ENCODE assay signal across 22 cellular contexts in the genomic region with DNA sequence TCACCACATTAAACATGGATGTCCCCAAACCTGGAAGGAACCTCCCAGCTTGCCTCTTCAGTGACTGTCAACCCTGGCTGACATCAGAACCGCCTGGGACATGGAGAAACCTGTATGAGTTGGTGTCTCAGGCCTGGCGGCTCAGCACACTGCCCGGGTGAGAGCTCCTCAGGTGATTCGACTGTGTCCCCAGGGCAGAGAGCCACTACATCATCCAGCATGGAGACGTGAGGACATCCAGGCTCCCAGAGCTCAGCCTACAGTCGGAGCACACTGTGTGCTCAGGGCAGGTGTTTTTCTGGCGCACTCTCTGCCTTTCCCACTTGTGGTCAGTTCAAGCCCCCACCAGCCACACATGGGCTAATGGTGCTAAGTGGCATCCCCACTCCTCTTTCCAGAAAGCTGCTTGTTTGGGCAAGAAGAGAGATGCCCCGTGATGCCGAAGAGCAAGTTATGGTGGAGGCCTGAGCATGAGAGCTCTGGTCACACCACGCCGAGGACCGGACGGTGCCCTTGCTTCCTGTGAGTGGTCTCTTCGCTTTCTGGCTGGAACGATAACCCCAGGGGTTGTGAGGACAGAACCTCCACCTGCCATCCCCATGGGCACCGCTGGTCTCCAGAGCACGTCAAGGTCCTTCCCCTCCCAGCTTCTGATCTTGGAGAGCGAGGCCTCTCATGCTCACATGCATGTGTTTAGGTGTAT. TPM values are rescaled to one million over a fixed set of nuclear protein-coding genes. Genes with fewer than 3 reads are reported as not detected.
DNase-seq lines count a peak whose midpoint lies in the region; ATAC-seq and TF ChIP-seq lines count a peak whose summit lies in the region.
"Had no signal": no experiment of that assay in that cellular context is flagged by ENCODE, and none has a peak within 500 bp of the region (broad histone marks: within the 10 kb centered on the region; RNA-seq: fewer than 3 reads in every experiment).

No MANE protein-coding gene starts in this region.

- H3K4me2 ChIP-seq in smooth muscle cell: no peak overlapping the region

- no peak overlapping the region for H3K9ac ChIP-seq in smooth muscle cell (ENCODE audit: low read depth)

- H3K36me3 ChIP-seq in stomach (peaks cover 5 to 76% (median 65%) of the 10 kb centered on the region in 4 donors), smooth muscle cell (ENCODE audit: low read depth) (no peaks in the 10 kb centered on the region)

- WGBS in stomach, 5 donors: 89 to 94% (median 92%) methylated on average over 17 to 18 of the region's 18 CpGs
- 89% methylated on average over 18 of the region's 18 CpGs for WGBS in smooth muscle cell (ENCODE audit: low lambda C conversion rate)

- TF ChIP-seq POLR2A in stomach (IDR thresholded peaks at IDR 0.05): no peak

- no peaks in the 10 kb centered on the region for H3K27me3 ChIP-seq in stomach
- H3K27me3 ChIP-seq in smooth muscle cell (ENCODE audit: low read depth): no peaks in the 10 kb centered on the region
- H3K27me3 ChIP-seq: foreskin keratinocyte had no signal

- POLR2A ChIA-PET in activated naive CD8-positive, alpha-beta T cell treated with anti-CD3 and anti-CD28 coated beads, Interleukin-2, amount 10 ng/mL, durations not matched to agents 7 days and 5 days (lab: Charles Lee): no interaction called here
- POLR2A ChIA-PET in WTC11 (lab: Charles Lee): no interaction called here

- H3K27me3 Mint-ChIP-seq in activated naive CD8-positive, alpha-beta T cell treated with anti-CD3 and anti-CD28 coated beads, Interleukin-2, amount 10 ng/mL, durations not matched to agents 7 days and 5 days: peaks cover 2% of the 10 kb centered on the region
- no peaks in the 10 kb centered on the region for H3K27me3 Mint-ChIP-seq in activated naive CD8-positive, alpha-beta T cell treated with anti-CD3 and anti-CD28 coated beads for 36 hours
- no peaks in the 10 kb centered on the region for H3K27me3 Mint-ChIP-seq in WTC11 (ENCODE audit: low read depth)
- H3K27me3 Mint-ChIP-seq: activated CD4-positive, alpha-beta T cell treated with anti-CD3 and anti-CD28 coated beads, Interleukin-2, amount 10 ng/mL, durations not matched to agents 7 days and 5 days had no signal

- no peak overlapping the region for H3K4me3 ChIP-seq in stomach
- no peak overlapping the region for H3K4me3 ChIP-seq in smooth muscle cell

- no peaks in the 10 kb centered on the region for H3F3A ChIP-seq in smooth muscle cell (ENCODE audit: low read depth)

- H3K4me1 ChIP-seq in stomach (peaks cover 3 to 26% (median 17%) of the 10 kb centered on the region in 4 donors), smooth muscle cell (ENCODE audit: low read depth) (no peaks in the 10 kb centered on the region)
- H3K4me1 ChIP-seq: foreskin keratinocyte had no signal

- no peak overlapping the region for H2AFZ ChIP-seq in smooth muscle cell (ENCODE audit: low read depth)

- no peak overlapping the region for H3K27ac Mint-ChIP-seq in activated naive CD8-positive, alpha-beta T cell treated with anti-CD3 and anti-CD28 coated beads, Interleukin-2, amount 10 ng/mL, durations not matched to agents 7 days and 5 days
- no peak overlapping the region for H3K27ac Mint-ChIP-seq in activated naive CD8-positive, alpha-beta T cell treated with anti-CD3 and anti-CD28 coated beads for 36 hours
- H3K27ac Mint-ChIP-seq in WTC11: peak overlapping the region; percentile 74
- H3K27ac Mint-ChIP-seq: activated CD4-positive, alpha-beta T cell treated with anti-CD3 and anti-CD28 coated beads, Interleukin-2, amount 10 ng/mL, durations not matched to agents 7 days and 5 days; T-helper 1 cell treated with Interleukin-12 subunit alpha and Interleukin-12 subunit beta and Interleukin-4 antibody, amounts not matched to agents 30 μg/mL and 1 μg/mL, for 36 hours had no signal

- DNase-seq in activated naive CD8-positive, alpha-beta T cell treated with anti-CD3 and anti-CD28 coated beads, Interleukin-2, amount 10 ng/mL, durations not matched to agents 7 days and 5 days: peak; percentile 20
- DNase-seq in activated naive CD8-positive, alpha-beta T cell treated with anti-CD3 and anti-CD28 coated beads for 36 hours: no peak
- DNase-seq in WTC11 (ENCODE audit: low spot score) (peak; percentile 5), mesenteric fat pad (ENCODE audit: low spot score) (peak; percentile 80), stomach (peak; percentile 13), SKM-1 treated with dmso at 0.1 percent for 144 hours (lab: John Stamatoyannopoulos, UW; ENCODE audit: unreplicated experiment) (no peak), smooth muscle cell (lab: John Stamatoyannopoulos, UW; ENCODE audit: unreplicated experiment) (no peak)
- DNase-seq: activated CD4-positive, alpha-beta T cell treated with anti-CD3 and anti-CD28 coated beads, Interleukin-2, amount 10 ng/mL, durations not matched to agents 7 days and 5 days; activated naive CD4-positive, alpha-beta T cell treated with anti-CD3 and anti-CD28 coated beads, Interleukin-2, amount 50 U/mL, for 16 hours; effector CD4-positive, alpha-beta T cell; erythroblast; foreskin keratinocyte; hippocampal formation; NCI-H1092; NCI-H2029 treated with DMSO at 0.1 percent for 48 hours; NCI-H345; OCI-M1 had no signal

- H3K36me3 Mint-ChIP-seq in activated naive CD8-positive, alpha-beta T cell treated with anti-CD3 and anti-CD28 coated beads, Interleukin-2, amount 10 ng/mL, durations not matched to agents 7 days and 5 days: peaks cover 2% of the 10 kb centered on the region
- peaks cover 3% of the 10 kb centered on the region for H3K36me3 Mint-ChIP-seq in activated naive CD8-positive, alpha-beta T cell treated with anti-CD3 and anti-CD28 coated beads for 36 hours
- H3K36me3 Mint-ChIP-seq in WTC11: peaks cover 40% of the 10 kb centered on the region

- H3K79me2 ChIP-seq in smooth muscle cell (ENCODE audit: low read depth): peaks cover 5% of the 10 kb centered on the region

- CTCF ChIA-PET in WTC11 (lab: Charles Lee): interaction anchor here (1.8 to 3.6 kb wide), 2 partner anchors 8 to 17 kb away, joined by 8 to 16 read pairs; no protein-coding TSS in a partner anchor

- TF ChIP-seq CTCF in WTC11 (IDR thresholded peaks at IDR 0.05): no peak
- TF ChIP-seq CTCF in stomach (IDR thresholded peaks at IDR 0.05): no peak
- no peak for TF ChIP-seq CTCF in smooth muscle cell (IDR thresholded peaks at IDR 0.05; ENCODE audit: borderline replicate concordance, insufficient read depth, poor library complexity, severe bottlenecking)

- intact Hi-C loops in stomach (cut with DNase I; ENCODE audit: low total_unique reads): no loop called here

- TF ChIP-seq EP300 in stomach (IDR thresholded peaks at IDR 0.05): no peak

- no peaks in the 10 kb centered on the region for H3K9me3 ChIP-seq in stomach
- H3K9me3 ChIP-seq in smooth muscle cell (replicated peaks; ENCODE audit: low read depth): no peaks in the 10 kb centered on the region

- H3K27ac ChIP-seq in stomach (no peak overlapping the region), smooth muscle cell (ENCODE audit: low read depth) (no peak overlapping the region)
- H3K27ac ChIP-seq: foreskin keratinocyte, HL-60 had no signal

- H3K4me3 Mint-ChIP-seq in activated naive CD8-positive, alpha-beta T cell treated with anti-CD3 and anti-CD28 coated beads, Interleukin-2, amount 10 ng/mL, durations not matched to agents 7 days and 5 days: no peak overlapping the region
- H3K4me3 Mint-ChIP-seq in activated naive CD8-positive, alpha-beta T cell treated with anti-CD3 and anti-CD28 coated beads for 36 hours: no peak overlapping the region
- H3K4me3 Mint-ChIP-seq in WTC11: no peak overlapping the region
- H3K4me3 Mint-ChIP-seq: activated CD4-positive, alpha-beta T cell treated with anti-CD3 and anti-CD28 coated beads, Interleukin-2, amount 10 ng/mL, durations not matched to agents 7 days and 5 days; T-helper 1 cell treated with Interleukin-12 subunit alpha and Interleukin-12 subunit beta and Interleukin-4 antibody, amounts not matched to agents 30 μg/mL and 1 μg/mL, for 36 hours had no signal

- H3K9me3 Mint-ChIP-seq in activated naive CD8-positive, alpha-beta T cell treated with anti-CD3 and anti-CD28 coated beads, Interleukin-2, amount 10 ng/mL, durations not matched to agents 7 days and 5 days: no peaks in the 10 kb centered on the region
- H3K9me3 Mint-ChIP-seq in activated naive CD8-positive, alpha-beta T cell treated with anti-CD3 and anti-CD28 coated beads for 36 hours: no peaks in the 10 kb centered on the region
- no peaks in the 10 kb centered on the region for H3K9me3 Mint-ChIP-seq in WTC11
- H3K9me3 Mint-ChIP-seq: activated CD4-positive, alpha-beta T cell treated with anti-CD3 and anti-CD28 coated beads, Interleukin-2, amount 10 ng/mL, durations not matched to agents 7 days and 5 days; T-helper 1 cell treated with Interleukin-12 subunit alpha and Interleukin-12 subunit beta and Interleukin-4 antibody, amounts not matched to agents 30 μg/mL and 1 μg/mL, for 36 hours had no signal

- no peak for ATAC-seq in activated naive CD8-positive, alpha-beta T cell treated with anti-CD3 and anti-CD28 coated beads, Interleukin-2, amount 10 ng/mL, durations not matched to agents 7 days and 5 days (ENCODE audit: low read depth)
- ATAC-seq in WTC11 (no peak), HG03432 (IDR thresholded peaks at IDR 0.05; ENCODE audit: unreplicated experiment) (no peak)
- ATAC-seq: foreskin keratinocyte had no signal

- no peaks in the 10 kb centered on the region for H3K4me1 Mint-ChIP-seq in activated naive CD8-positive, alpha-beta T cell treated with anti-CD3 and anti-CD28 coated beads, Interleukin-2, amount 10 ng/mL, durations not matched to agents 7 days and 5 days
- H3K4me1 Mint-ChIP-seq in activated naive CD8-positive, alpha-beta T cell treated with anti-CD3 and anti-CD28 coated beads for 36 hours: no peaks in the 10 kb centered on the region
- H3K4me1 Mint-ChIP-seq in WTC11: peaks cover 6% of the 10 kb centered on the region

- peaks cover 7% of the 10 kb centered on the region for H4K20me1 ChIP-seq in smooth muscle cell (ENCODE audit: low read depth)

TF ChIP-seq in WTC11, 78 proteins besides CTCF, POLR2A, EP300 and RAD21:
- TF ChIP-seq JAZF1 (CRISPR knock-in tag; IDR thresholded peaks at IDR 0.05): no peak

RNA-seq across cellular contexts. Expression of a gene that starts 38.5 kb away (rescaled TPM):
- under 1 TPM; 0.17 TPM for total RNA-seq in activated naive CD8-positive, alpha-beta T cell treated with anti-CD3 and anti-CD28 coated beads, Interleukin-2, amount 10 ng/mL, durations not matched to agents 7 days and 5 days
- under 1 TPM in 1 of 2 experiments, not detected in 1; 0.04 TPM for total RNA-seq in activated naive CD8-positive, alpha-beta T cell treated with anti-CD3 and anti-CD28 coated beads for 36 hours
- total RNA-seq in WTC11 (2021) (0.85 to 1.4 TPM (median 1.4 TPM) in 3 replicates), mesenteric fat pad (0.16 TPM), stomach (1 to 10 TPM in 1 of 5 donors, under 1 TPM in 2, not detected in 2; under 0.01 to 1.4 (median 0.45) TPM), smooth muscle cell (1.1 and 1.4 TPM in 2 replicates)
- polyA plus RNA-seq in stomach (not detected), smooth muscle cell (0.63 and 2.4 TPM in 2 replicates)
- total RNA-seq: foreskin keratinocyte, H4, lung microvascular endothelial cell had no signal
- polyA plus RNA-seq: foreskin keratinocyte had no signal

Comparison
In these comparisons a context has a peak if more than half of its experiments do, and no peak if none do; other contexts are left out.
1. DNase-seq: peak in activated naive CD8-positive, alpha-beta T cell treated with anti-CD3 and anti-CD28 coated beads, Interleukin-2, amount 10 ng/mL, durations not matched to agents 7 days and 5 days (single experiment), WTC11 (single experiment), mesenteric fat pad (single experiment) and stomach (single experiment); none in activated naive CD8-positive, alpha-beta T cell treated with anti-CD3 and anti-CD28 coated beads for 36 hours (single experiment), SKM-1 treated with dmso at 0.1 percent for 144 hours (single experiment) and smooth muscle cell (single experiment).